ENCODE assay signal across 23 cellular contexts in the genomic region with DNA sequence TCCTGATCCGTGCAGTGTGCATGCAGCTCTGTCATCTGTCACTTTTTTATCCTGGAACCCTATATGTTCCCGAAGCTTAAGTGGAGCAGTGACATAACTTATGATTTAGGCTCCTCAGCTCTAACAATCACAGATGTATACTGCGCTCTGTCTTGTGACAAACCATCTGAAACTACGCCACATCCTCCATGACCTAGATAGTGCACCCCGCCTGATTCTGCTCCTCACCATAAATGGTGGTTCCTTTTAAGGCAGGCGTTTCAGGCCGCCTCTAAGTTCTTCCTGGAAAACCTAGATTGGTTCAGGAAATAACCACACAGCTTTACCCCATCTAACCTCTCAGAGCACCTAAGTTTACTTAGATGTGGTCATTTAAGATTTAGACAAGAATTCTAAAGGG.
DNase-seq lines count a peak whose midpoint lies in the region; ATAC-seq, FAIRE-seq and TF ChIP-seq lines count a peak whose summit lies in the region.
"Had no signal": no experiment of that assay in that cellular context is flagged by ENCODE, and none has a peak within 500 bp of the region (broad histone marks: within the 10 kb centered on the region; RNA-seq: fewer than 3 reads in every experiment).

No MANE protein-coding gene starts in this region.

- H3K27ac Mint-ChIP-seq in stimulated activated naive CD8-positive, alpha-beta T cell treated with anti-CD3 and anti-CD28 coated beads, Interleukin-15, amount 100 ng/mL, for 72 hours, result no peak overlapping the region
- H3K27ac Mint-ChIP-seq in naive thymus-derived CD8-positive, alpha-beta T cell, result peak overlapping the region in 3 of 10 donors; percentile 25 to 77 (median 68)
- no peak overlapping the region for H3K27ac Mint-ChIP-seq in progenitor cell of endocrine pancreas
- H3K27ac Mint-ChIP-seq: IgD-negative memory B cell had no signal

- no peaks in the 10 kb centered on the region for H3K27me3 Mint-ChIP-seq in stimulated activated naive CD8-positive, alpha-beta T cell treated with anti-CD3 and anti-CD28 coated beads, Interleukin-15, amount 100 ng/mL, for 72 hours
- no peaks in the 10 kb centered on the region for H3K27me3 Mint-ChIP-seq in naive thymus-derived CD8-positive, alpha-beta T cell
- no peaks in the 10 kb centered on the region for H3K27me3 Mint-ChIP-seq in progenitor cell of endocrine pancreas
- H3K27me3 Mint-ChIP-seq: IgD-negative memory B cell had no signal

- peaks cover 0 to 5% of the 10 kb centered on the region in 2 donors for H3K9me3 Mint-ChIP-seq in stimulated activated naive CD8-positive, alpha-beta T cell treated with anti-CD3 and anti-CD28 coated beads, Interleukin-15, amount 100 ng/mL, for 72 hours
- H3K9me3 Mint-ChIP-seq in naive thymus-derived CD8-positive, alpha-beta T cell, result peaks cover 0 to 18% (median 8%) of the 10 kb centered on the region in 9 donors
- no peaks in the 10 kb centered on the region for H3K9me3 Mint-ChIP-seq in progenitor cell of endocrine pancreas (ENCODE audit: low read depth)

- TF ChIP-seq CTCF in tibial nerve (IDR thresholded peaks at IDR 0.05) (no peak), progenitor cell of endocrine pancreas (IDR thresholded peaks at IDR 0.05; ENCODE audit: unreplicated experiment) (no peak)

- no peaks in the 10 kb centered on the region for H3K4me1 ChIP-seq in tibial nerve
- H3K4me1 ChIP-seq: SJSA1 had no signal

- TF ChIP-seq POLR2A in tibial nerve (IDR thresholded peaks at IDR 0.05), result no peak

- no peak overlapping the region for H3K27ac ChIP-seq in tibial nerve
- H3K27ac ChIP-seq: SJSA1 had no signal

- DNase-seq in stimulated activated naive CD8-positive, alpha-beta T cell treated with anti-CD3 and anti-CD28 coated beads, Interleukin-15, amount 100 ng/mL, for 72 hours, result peak in 1 of 2 donors; percentile 10
- no peak for DNase-seq in stimulated activated naive CD8-positive, alpha-beta T cell treated with anti-CD3 and anti-CD28 coated beads, Interleukin-15, Interleukin-2, amounts not matched to agents 100 U/mL and 50 U/mL, for 24 hours
- peak; percentile 42 for DNase-seq in SK-MEL-5 (ENCODE audit: low read depth, low spot score)
- peak in 1 of 10 donors; percentile 1 for DNase-seq in naive thymus-derived CD8-positive, alpha-beta T cell
- DNase-seq in urothelium cell line (ENCODE audit: low spot score), result no peak
- DNase-seq in tibial nerve (ENCODE audit: low spot score in 2 of 2), result no peak
- no peak for DNase-seq in progenitor cell of endocrine pancreas (ENCODE audit: low spot score, unreplicated experiment)
- no peak for DNase-seq in SKM-1 (lab: John Stamatoyannopoulos, UW; ENCODE audit: unreplicated experiment)
- DNase-seq: COR-L47, DMS79, GF-D8, NCI-H1092, NCI-H1436 treated with DMSO at 0.1 percent for 48 hours, NCI-H187 treated with DMSO at 0.1 percent for 48 hours, NCI-H524, NCI-H748 treated with DMSO at 0.1 percent for 48 hours, Right ventricle myocardium superior, RPMI8226 had no signal

- 87 to 94% methylated on average over 7 of the region's 7 CpGs for WGBS in tibial nerve, 2 donors

- peak; percentile 74 for ATAC-seq in stimulated activated naive CD8-positive, alpha-beta T cell treated with anti-CD3 and anti-CD28 coated beads, Interleukin-15, amount 100 ng/mL, for 72 hours
- no peak for ATAC-seq in stimulated activated naive CD8-positive, alpha-beta T cell treated with anti-CD3 and anti-CD28 coated beads, Interleukin-15, Interleukin-2, amounts not matched to agents 100 U/mL and 50 U/mL, for 24 hours
- peak; percentile 44 to 78 for ATAC-seq in naive thymus-derived CD8-positive, alpha-beta T cell
- ATAC-seq: HCT116 had no signal

- no peak overlapping the region for H3K4me3 Mint-ChIP-seq in stimulated activated naive CD8-positive, alpha-beta T cell treated with anti-CD3 and anti-CD28 coated beads, Interleukin-15, amount 100 ng/mL, for 72 hours
- peak overlapping the region in 1 of 10 donors; percentile 41 for H3K4me3 Mint-ChIP-seq in naive thymus-derived CD8-positive, alpha-beta T cell
- H3K4me3 Mint-ChIP-seq in progenitor cell of endocrine pancreas (ENCODE audit: low read depth), result no peak overlapping the region
- H3K4me3 Mint-ChIP-seq: IgD-negative memory B cell had no signal

- POLR2A ChIA-PET in naive thymus-derived CD8-positive, alpha-beta T cell (lab: Charles Lee), result no interaction called here

- no peaks in the 10 kb centered on the region for H3K36me3 Mint-ChIP-seq in naive thymus-derived CD8-positive, alpha-beta T cell
- H3K36me3 Mint-ChIP-seq in progenitor cell of endocrine pancreas (ENCODE audit: insufficient read depth), result no peaks in the 10 kb centered on the region
- H3K36me3 Mint-ChIP-seq: IgD-negative memory B cell had no signal

- H3K36me3 ChIP-seq in tibial nerve, result no peaks in the 10 kb centered on the region
- H3K36me3 ChIP-seq: SJSA1 had no signal

- in situ Hi-C loops in SK-MEL-5 (cut with HindIII; ENCODE audit: low pct_unique_long_range_greater_than_20kb, low sequenced_read_pairs), result no loop called here

- peak; percentile 20 for FAIRE-seq in urothelium cell line (lab: Jason Lieb, UNC)
- FAIRE-seq: GM12892, H1 had no signal

- H3K4me1 Mint-ChIP-seq in stimulated activated naive CD8-positive, alpha-beta T cell treated with anti-CD3 and anti-CD28 coated beads, Interleukin-15, amount 100 ng/mL, for 72 hours, result no peaks in the 10 kb centered on the region
- peaks cover 0 to 1% (median 0%) of the 10 kb centered on the region in 4 donors for H3K4me1 Mint-ChIP-seq in naive thymus-derived CD8-positive, alpha-beta T cell
- H3K4me1 Mint-ChIP-seq in progenitor cell of endocrine pancreas (ENCODE audit: low read depth), result peaks cover 2% of the 10 kb centered on the region
- H3K4me1 Mint-ChIP-seq: IgD-negative memory B cell had no signal

- H3K27me3 ChIP-seq in tibial nerve, result no peaks in the 10 kb centered on the region
- H3K27me3 ChIP-seq: SJSA1 had no signal

- no peak for TF ChIP-seq EP300 in tibial nerve (IDR thresholded peaks at IDR 0.05)

- H3K9me3 ChIP-seq in tibial nerve, result no peaks in the 10 kb centered on the region
- H3K9me3 ChIP-seq: SJSA1 had no signal

- no peak overlapping the region for H3K4me3 ChIP-seq in tibial nerve
- H3K4me3 ChIP-seq: SJSA1 had no signal
